1 cellular context compared by ENCODE assay signal in genomic region chr16:88856828-88857727, GRCh38.
TF ChIP-seq lines count a peak whose summit lies in the region.

TSS of gene GALNS (minus strand) at chr16:88856947. CDS start at chr16:88856877, 70 bp downstream.
A gene with protein sequence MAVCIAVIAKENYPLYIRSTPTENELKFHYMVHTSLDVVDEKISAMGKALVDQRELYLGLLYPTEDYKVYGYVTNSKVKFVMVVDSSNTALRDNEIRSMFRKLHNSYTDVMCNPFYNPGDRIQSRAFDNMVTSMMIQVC (plus strand): TSS chr16:88857127. CDS start chr16:88857151, 24 bp downstream.

TF ChIP-seq in HepG2, 621 proteins besides CTCF, POLR2A, EP300 and RAD21 (continued from another document and continues in another):
- TF ChIP-seq, protein P1, sequence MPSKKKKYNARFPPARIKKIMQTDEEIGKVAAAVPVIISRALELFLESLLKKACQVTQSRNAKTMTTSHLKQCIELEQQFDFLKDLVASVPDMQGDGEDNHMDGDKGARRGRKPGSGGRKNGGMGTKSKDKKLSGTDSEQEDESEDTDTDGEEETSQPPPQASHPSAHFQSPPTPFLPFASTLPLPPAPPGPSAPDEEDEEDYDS (CRISPR knock-in tag; IDR thresholded peaks at IDR 0.05), result peak; percentile 92
- TF ChIP-seq, protein P2, sequence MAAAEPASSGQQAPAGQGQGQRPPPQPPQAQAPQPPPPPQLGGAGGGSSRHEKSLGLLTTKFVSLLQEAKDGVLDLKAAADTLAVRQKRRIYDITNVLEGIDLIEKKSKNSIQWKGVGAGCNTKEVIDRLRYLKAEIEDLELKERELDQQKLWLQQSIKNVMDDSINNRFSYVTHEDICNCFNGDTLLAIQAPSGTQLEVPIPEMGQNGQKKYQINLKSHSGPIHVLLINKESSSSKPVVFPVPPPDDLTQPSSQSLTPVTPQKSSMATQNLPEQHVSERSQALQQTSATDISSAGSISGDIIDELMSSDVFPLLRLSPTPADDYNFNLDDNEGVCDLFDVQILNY (CRISPR knock-in tag; conservative IDR thresholded peaks at IDR 0.05), result 0 out of 2 replicates have a peak, but pooled peaks have one; percentile 14
- TF ChIP-seq ZNF124 (CRISPR knock-in tag; IDR thresholded peaks at IDR 0.05) (no peak), ZNF136 (CRISPR knock-in tag; IDR thresholded peaks at IDR 0.05; ENCODE audit: low read depth) (no peak; the same call in 1 of the 2 replicates), TP53 (CRISPR knock-in tag; conservative IDR thresholded peaks at IDR 0.05) (no peak), FOXA3 (CRISPR knock-in tag; IDR thresholded peaks at IDR 0.05) (0 out of 2 replicates have a peak, but pooled peaks have one; percentile 8), ZNF264 (CRISPR knock-in tag; IDR thresholded peaks at IDR 0.05) (peak; percentile 61; the same call in 1 of the 2 replicates), ZNF143 (CRISPR knock-in tag; IDR thresholded peaks at IDR 0.05) (peak; percentile 36; the same call in 1 of the 2 replicates), ZNF446 (CRISPR knock-in tag; IDR thresholded peaks at IDR 0.05) (peak; percentile 71; the same call in 1 of the 2 replicates), ZMYM2 (CRISPR knock-in tag; IDR thresholded peaks at IDR 0.05) (no peak; the same call in 1 of the 2 replicates), ZNF34 (CRISPR knock-in tag; IDR thresholded peaks at IDR 0.05; ENCODE audit: borderline replicate concordance) (peak; percentile 18; the same call in 1 of the 2 replicates), SP2 (CRISPR knock-in tag; IDR thresholded peaks at IDR 0.05) (peak; percentile 63), IKZF1 (IDR thresholded peaks at IDR 0.05) (no peak), ARID2 (CRISPR knock-in tag; IDR thresholded peaks at IDR 0.05; ENCODE audit: borderline replicate concordance) (no peak), ZNF296 (CRISPR knock-in tag; conservative IDR thresholded peaks at IDR 0.05) (peak; percentile 78; the same call in 1 of the 2 replicates), MED8 (CRISPR knock-in tag; IDR thresholded peaks at IDR 0.05; ENCODE audit: insufficient replicate concordance) (peak; percentile 66), GATAD1 (CRISPR knock-in tag; IDR thresholded peaks at IDR 0.05) (peak; percentile 98), SUZ12 (IDR thresholded peaks at IDR 0.05; ENCODE audit: low read depth, low read length) (no peak), ZNF256 (CRISPR knock-in tag; conservative IDR thresholded peaks at IDR 0.05) (peak; percentile 60; the same call in 1 of the 2 replicates), ZSCAN5A (CRISPR knock-in tag; IDR thresholded peaks at IDR 0.05; ENCODE audit: borderline replicate concordance) (no peak), YY1 (IDR thresholded peaks at IDR 0.05; ENCODE audit: insufficient read depth, insufficient replicate concordance, low read depth, low read length) (peak; percentile 98), E2F1 (CRISPR knock-in tag; IDR thresholded peaks at IDR 0.05) (peak; percentile 72; the same call in 1 of the 2 replicates), ZNF10 (CRISPR knock-in tag; IDR thresholded peaks at IDR 0.05; ENCODE audit: borderline replicate concordance, low read depth) (no peak), MTA1 (CRISPR knock-in tag; IDR thresholded peaks at IDR 0.05; ENCODE audit: borderline replicate concordance) (peak; percentile 71; the same call in 1 of the 2 replicates), GABPB1 (CRISPR knock-in tag; IDR thresholded peaks at IDR 0.05) (peak; percentile 90), NR2F6 (IDR thresholded peaks at IDR 0.05) (no peak), NR2F6 (CRISPR knock-in tag; IDR thresholded peaks at IDR 0.05) (0 out of 2 replicates have a peak, but pooled peaks have one; percentile 12), ZSCAN30 (CRISPR knock-in tag; IDR thresholded peaks at IDR 0.05) (0 out of 2 replicates have a peak, but pooled peaks have one; percentile 27), JDP2 (CRISPR knock-in tag; IDR thresholded peaks at IDR 0.05; ENCODE audit: borderline replicate concordance) (no peak), KMT2B (CRISPR knock-in tag; IDR thresholded peaks at IDR 0.05) (peak; percentile 57; the same call in 1 of the 2 replicates), GPN1 (CRISPR knock-in tag; IDR thresholded peaks at IDR 0.05; ENCODE audit: borderline replicate concordance) (no peak), MYNN (CRISPR knock-in tag; IDR thresholded peaks at IDR 0.05; ENCODE audit: low read depth) (peak; percentile 64; the same call in 1 of the 2 replicates), YEATS4 (CRISPR knock-in tag; IDR thresholded peaks at IDR 0.05; ENCODE audit: borderline replicate concordance) (peak; percentile 53; the same call in 1 of the 2 replicates), TBX3 (IDR thresholded peaks at IDR 0.05; ENCODE audit: borderline replicate concordance) (no peak), ZFP36 (IDR thresholded peaks at IDR 0.05; ENCODE audit: borderline replicate concordance, low read depth, low read length, partially characterized antibody) (no peak), THAP11 (CRISPR knock-in tag; IDR thresholded peaks at IDR 0.05) (peak; percentile 86), CBFB (CRISPR knock-in tag; IDR thresholded peaks at IDR 0.05) (peak; percentile 76; the same call in 1 of the 2 replicates), SOX5 (CRISPR knock-in tag; IDR thresholded peaks at IDR 0.05; ENCODE audit: borderline replicate concordance) (peak; percentile 17; the same call in 1 of the 2 replicates), ZNF318 (CRISPR knock-in tag; IDR thresholded peaks at IDR 0.05) (no peak), ZNF883 (CRISPR knock-in tag; IDR thresholded peaks at IDR 0.05; ENCODE audit: not compliant biosample characterization) (peak; percentile 89), ZNF138 (CRISPR knock-in tag; IDR thresholded peaks at IDR 0.05; ENCODE audit: low read depth) (peak; percentile 24; the same call in 1 of the 2 replicates), TSC22D2 (CRISPR knock-in tag; IDR thresholded peaks at IDR 0.05; ENCODE audit: borderline replicate concordance) (peak; percentile 58; the same call in 1 of the 2 replicates)
- TF ChIP-seq, protein P3, sequence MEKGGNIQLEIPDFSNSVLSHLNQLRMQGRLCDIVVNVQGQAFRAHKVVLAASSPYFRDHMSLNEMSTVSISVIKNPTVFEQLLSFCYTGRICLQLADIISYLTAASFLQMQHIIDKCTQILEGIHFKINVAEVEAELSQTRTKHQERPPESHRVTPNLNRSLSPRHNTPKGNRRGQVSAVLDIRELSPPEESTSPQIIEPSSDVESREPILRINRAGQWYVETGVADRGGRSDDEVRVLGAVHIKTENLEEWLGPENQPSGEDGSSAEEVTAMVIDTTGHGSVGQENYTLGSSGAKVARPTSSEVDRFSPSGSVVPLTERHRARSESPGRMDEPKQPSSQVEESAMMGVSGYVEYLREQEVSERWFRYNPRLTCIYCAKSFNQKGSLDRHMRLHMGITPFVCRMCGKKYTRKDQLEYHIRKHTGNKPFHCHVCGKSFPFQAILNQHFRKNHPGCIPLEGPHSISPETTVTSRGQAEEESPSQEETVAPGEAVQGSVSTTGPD (CRISPR knock-in tag; IDR thresholded peaks at IDR 0.05), result no peak
- TF ChIP-seq, protein P4, sequence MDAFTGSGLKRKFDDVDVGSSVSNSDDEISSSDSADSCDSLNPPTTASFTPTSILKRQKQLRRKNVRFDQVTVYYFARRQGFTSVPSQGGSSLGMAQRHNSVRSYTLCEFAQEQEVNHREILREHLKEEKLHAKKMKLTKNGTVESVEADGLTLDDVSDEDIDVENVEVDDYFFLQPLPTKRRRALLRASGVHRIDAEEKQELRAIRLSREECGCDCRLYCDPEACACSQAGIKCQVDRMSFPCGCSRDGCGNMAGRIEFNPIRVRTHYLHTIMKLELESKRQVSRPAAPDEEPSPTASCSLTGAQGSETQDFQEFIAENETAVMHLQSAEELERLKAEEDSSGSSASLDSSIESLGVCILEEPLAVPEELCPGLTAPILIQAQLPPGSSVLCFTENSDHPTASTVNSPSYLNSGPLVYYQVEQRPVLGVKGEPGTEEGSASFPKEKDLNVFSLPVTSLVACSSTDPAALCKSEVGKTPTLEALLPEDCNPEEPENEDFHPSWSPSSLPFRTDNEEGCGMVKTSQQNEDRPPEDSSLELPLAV (CRISPR knock-in tag; conservative IDR thresholded peaks at IDR 0.05; ENCODE audit: low read depth), result 0 out of 2 replicates have a peak, but pooled peaks have one; percentile 30
- TF ChIP-seq, protein P5, sequence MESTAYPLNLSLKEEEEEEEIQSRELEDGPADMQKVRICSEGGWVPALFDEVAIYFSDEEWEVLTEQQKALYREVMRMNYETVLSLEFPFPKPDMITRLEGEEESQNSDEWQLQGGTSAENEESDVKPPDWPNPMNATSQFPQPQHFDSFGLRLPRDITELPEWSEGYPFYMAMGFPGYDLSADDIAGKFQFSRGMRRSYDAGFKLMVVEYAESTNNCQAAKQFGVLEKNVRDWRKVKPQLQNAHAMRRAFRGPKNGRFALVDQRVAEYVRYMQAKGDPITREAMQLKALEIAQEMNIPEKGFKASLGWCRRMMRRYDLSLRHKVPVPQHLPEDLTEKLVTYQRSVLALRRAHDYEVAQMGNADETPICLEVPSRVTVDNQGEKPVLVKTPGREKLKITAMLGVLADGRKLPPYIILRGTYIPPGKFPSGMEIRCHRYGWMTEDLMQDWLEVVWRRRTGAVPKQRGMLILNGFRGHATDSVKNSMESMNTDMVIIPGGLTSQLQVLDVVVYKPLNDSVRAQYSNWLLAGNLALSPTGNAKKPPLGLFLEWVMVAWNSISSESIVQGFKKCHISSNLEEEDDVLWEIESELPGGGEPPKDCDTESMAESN (CRISPR knock-in tag; conservative IDR thresholded peaks at IDR 0.05), result peak; percentile 85
